Comparison of ENCODE assay signal across 1 cellular context in the genomic region with DNA sequence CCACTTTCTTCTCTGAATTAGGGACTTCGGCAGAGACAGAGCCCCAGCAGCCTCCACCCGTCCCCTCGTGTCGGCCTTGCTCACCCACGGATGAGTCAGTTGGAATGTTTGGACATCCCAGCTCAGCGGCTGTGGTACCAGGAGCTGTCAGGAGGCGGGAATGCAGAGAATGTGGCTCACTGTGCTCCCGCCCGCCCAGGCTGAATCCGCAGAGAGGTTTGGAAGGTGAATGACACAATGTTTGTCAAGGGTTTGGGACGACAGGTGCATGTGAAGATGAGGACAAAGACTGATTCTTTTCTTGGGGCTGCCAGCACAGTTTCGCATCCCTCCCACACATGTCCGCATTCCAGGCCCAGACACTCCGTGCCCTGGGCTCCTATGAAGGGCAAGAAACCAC.
A peak's percentile ranks its signal among the peaks of the same experiment; 100 is the strongest.
TF ChIP-seq lines count a peak whose summit lies in the region.

No MANE protein-coding gene starts in this region.

TF ChIP-seq in HepG2, 621 proteins besides CTCF, POLR2A, EP300 and RAD21 (continued from another document and continues in another):
- TF ChIP-seq, protein P1, sequence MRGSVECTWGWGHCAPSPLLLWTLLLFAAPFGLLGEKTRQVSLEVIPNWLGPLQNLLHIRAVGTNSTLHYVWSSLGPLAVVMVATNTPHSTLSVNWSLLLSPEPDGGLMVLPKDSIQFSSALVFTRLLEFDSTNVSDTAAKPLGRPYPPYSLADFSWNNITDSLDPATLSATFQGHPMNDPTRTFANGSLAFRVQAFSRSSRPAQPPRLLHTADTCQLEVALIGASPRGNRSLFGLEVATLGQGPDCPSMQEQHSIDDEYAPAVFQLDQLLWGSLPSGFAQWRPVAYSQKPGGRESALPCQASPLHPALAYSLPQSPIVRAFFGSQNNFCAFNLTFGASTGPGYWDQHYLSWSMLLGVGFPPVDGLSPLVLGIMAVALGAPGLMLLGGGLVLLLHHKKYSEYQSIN (CRISPR knock-in tag; IDR thresholded peaks at IDR 0.05; ENCODE audit: borderline replicate concordance) = no peak
- TF ChIP-seq, protein P2, sequence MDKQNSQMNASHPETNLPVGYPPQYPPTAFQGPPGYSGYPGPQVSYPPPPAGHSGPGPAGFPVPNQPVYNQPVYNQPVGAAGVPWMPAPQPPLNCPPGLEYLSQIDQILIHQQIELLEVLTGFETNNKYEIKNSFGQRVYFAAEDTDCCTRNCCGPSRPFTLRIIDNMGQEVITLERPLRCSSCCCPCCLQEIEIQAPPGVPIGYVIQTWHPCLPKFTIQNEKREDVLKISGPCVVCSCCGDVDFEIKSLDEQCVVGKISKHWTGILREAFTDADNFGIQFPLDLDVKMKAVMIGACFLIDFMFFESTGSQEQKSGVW (CRISPR knock-in tag; IDR thresholded peaks at IDR 0.05; ENCODE audit: borderline replicate concordance) = no peak
- TF ChIP-seq ZNF556 (CRISPR knock-in tag; IDR thresholded peaks at IDR 0.05; ENCODE audit: borderline replicate concordance) (no peak), FIP1L1 (IDR thresholded peaks at IDR 0.05; ENCODE audit: borderline replicate concordance, insufficient read depth, low read depth, low read length) (no peak), ZNF33A (CRISPR knock-in tag; IDR thresholded peaks at IDR 0.05; ENCODE audit: borderline replicate concordance) (no peak), ZNF563 (CRISPR knock-in tag; IDR thresholded peaks at IDR 0.05) (no peak), HNF4A (CRISPR knock-in tag; IDR thresholded peaks at IDR 0.05) (no peak), REL (CRISPR knock-in tag; conservative IDR thresholded peaks at IDR 0.05) (no peak), AGO2 (optimal IDR thresholded peaks at IDR 0.05; ENCODE audit: low read depth, low read length) (no peak), CC2D1A (CRISPR knock-in tag; IDR thresholded peaks at IDR 0.05) (no peak), ZNF446 (CRISPR knock-in tag; IDR thresholded peaks at IDR 0.05) (no peak), POGZ (CRISPR knock-in tag; IDR thresholded peaks at IDR 0.05) (no peak), KLF6 (CRISPR knock-in tag; IDR thresholded peaks at IDR 0.05) (0 out of 2 replicates have a peak, but pooled peaks have one; percentile 23), SRSF4 (IDR thresholded peaks at IDR 0.05; ENCODE audit: low read depth, low read length, poor library complexity, severe bottlenecking) (no peak), HNRNPL (IDR thresholded peaks at IDR 0.05; ENCODE audit: low read depth, low read length) (0 out of 2 replicates have a peak, but pooled peaks have one; percentile 61), ZNF234 (CRISPR knock-in tag; conservative IDR thresholded peaks at IDR 0.05) (no peak), HMGA1 (CRISPR knock-in tag; conservative IDR thresholded peaks at IDR 0.05) (no peak), HOXA5 (CRISPR knock-in tag; IDR thresholded peaks at IDR 0.05) (no peak), NR2C2 (CRISPR knock-in tag; IDR thresholded peaks at IDR 0.05; ENCODE audit: borderline replicate concordance) (no peak), ZNF577 (CRISPR knock-in tag; IDR thresholded peaks at IDR 0.05; ENCODE audit: borderline replicate concordance, low read depth) (no peak), SMC3 (IDR thresholded peaks at IDR 0.05; ENCODE audit: low read length) (no peak), AKAP8 (CRISPR knock-in tag; IDR thresholded peaks at IDR 0.05) (no peak), SALL1 (CRISPR knock-in tag; IDR thresholded peaks at IDR 0.05) (peak; percentile 80), ZNF441 (CRISPR knock-in tag; IDR thresholded peaks at IDR 0.05; ENCODE audit: borderline replicate concordance) (no peak), BRD4 (CRISPR knock-in tag; IDR thresholded peaks at IDR 0.05) (no peak), SATB2 (CRISPR knock-in tag; IDR thresholded peaks at IDR 0.05) (no peak)
- TF ChIP-seq, protein P3, sequence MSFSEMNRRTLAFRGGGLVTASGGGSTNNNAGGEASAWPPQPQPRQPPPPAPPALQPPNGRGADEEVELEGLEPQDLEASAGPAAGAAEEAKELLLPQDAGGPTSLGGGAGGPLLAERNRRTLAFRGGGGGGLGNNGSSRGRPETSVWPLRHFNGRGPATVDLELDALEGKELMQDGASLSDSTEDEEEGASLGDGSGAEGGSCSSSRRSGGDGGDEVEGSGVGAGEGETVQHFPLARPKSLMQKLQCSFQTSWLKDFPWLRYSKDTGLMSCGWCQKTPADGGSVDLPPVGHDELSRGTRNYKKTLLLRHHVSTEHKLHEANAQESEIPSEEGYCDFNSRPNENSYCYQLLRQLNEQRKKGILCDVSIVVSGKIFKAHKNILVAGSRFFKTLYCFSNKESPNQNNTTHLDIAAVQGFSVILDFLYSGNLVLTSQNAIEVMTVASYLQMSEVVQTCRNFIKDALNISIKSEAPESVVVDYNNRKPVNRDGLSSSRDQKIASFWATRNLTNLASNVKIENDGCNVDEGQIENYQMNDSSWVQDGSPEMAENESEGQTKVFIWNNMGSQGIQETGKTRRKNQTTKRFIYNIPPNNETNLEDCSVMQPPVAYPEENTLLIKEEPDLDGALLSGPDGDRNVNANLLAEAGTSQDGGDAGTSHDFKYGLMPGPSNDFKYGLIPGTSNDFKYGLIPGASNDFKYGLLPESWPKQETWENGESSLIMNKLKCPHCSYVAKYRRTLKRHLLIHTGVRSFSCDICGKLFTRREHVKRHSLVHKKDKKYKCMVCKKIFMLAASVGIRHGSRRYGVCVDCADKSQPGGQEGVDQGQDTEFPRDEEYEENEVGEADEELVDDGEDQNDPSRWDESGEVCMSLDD (CRISPR knock-in tag; IDR thresholded peaks at IDR 0.05; ENCODE audit: borderline replicate concordance) = no peak
- TF ChIP-seq, protein P4, sequence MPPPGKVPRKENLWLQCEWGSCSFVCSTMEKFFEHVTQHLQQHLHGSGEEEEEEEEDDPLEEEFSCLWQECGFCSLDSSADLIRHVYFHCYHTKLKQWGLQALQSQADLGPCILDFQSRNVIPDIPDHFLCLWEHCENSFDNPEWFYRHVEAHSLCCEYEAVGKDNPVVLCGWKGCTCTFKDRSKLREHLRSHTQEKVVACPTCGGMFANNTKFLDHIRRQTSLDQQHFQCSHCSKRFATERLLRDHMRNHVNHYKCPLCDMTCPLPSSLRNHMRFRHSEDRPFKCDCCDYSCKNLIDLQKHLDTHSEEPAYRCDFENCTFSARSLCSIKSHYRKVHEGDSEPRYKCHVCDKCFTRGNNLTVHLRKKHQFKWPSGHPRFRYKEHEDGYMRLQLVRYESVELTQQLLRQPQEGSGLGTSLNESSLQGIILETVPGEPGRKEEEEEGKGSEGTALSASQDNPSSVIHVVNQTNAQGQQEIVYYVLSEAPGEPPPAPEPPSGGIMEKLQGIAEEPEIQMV (CRISPR knock-in tag; IDR thresholded peaks at IDR 0.05; ENCODE audit: low read depth) = no peak
- TF ChIP-seq, protein P5, sequence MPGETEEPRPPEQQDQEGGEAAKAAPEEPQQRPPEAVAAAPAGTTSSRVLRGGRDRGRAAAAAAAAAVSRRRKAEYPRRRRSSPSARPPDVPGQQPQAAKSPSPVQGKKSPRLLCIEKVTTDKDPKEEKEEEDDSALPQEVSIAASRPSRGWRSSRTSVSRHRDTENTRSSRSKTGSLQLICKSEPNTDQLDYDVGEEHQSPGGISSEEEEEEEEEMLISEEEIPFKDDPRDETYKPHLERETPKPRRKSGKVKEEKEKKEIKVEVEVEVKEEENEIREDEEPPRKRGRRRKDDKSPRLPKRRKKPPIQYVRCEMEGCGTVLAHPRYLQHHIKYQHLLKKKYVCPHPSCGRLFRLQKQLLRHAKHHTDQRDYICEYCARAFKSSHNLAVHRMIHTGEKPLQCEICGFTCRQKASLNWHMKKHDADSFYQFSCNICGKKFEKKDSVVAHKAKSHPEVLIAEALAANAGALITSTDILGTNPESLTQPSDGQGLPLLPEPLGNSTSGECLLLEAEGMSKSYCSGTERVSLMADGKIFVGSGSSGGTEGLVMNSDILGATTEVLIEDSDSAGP (CRISPR knock-in tag; IDR thresholded peaks at IDR 0.05; ENCODE audit: borderline replicate concordance) = no peak
- TF ChIP-seq, protein P6, sequence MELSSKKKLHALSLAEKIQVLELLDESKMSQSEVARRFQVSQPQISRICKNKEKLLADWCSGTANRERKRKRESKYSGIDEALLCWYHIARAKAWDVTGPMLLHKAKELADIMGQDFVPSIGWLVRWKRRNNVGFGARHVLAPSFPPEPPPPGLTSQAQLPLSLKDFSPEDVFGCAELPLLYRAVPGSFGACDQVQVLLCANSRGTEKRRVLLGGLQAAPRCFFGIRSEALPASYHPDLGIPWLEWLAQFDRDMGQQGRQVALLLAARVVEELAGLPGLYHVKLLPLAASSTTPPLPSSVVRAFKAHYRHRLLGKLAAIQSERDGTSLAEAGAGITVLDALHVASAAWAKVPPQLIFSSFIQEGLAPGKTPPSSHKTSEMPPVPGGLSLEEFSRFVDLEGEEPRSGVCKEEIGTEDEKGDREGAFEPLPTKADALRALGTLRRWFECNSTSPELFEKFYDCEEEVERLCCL (CRISPR knock-in tag; IDR thresholded peaks at IDR 0.05; ENCODE audit: borderline replicate concordance) = no peak
- TF ChIP-seq, protein P7, sequence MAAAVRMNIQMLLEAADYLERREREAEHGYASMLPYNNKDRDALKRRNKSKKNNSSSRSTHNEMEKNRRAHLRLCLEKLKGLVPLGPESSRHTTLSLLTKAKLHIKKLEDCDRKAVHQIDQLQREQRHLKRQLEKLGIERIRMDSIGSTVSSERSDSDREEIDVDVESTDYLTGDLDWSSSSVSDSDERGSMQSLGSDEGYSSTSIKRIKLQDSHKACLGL (CRISPR knock-in tag; IDR thresholded peaks at IDR 0.05) = no peak
- TF ChIP-seq, protein P8, sequence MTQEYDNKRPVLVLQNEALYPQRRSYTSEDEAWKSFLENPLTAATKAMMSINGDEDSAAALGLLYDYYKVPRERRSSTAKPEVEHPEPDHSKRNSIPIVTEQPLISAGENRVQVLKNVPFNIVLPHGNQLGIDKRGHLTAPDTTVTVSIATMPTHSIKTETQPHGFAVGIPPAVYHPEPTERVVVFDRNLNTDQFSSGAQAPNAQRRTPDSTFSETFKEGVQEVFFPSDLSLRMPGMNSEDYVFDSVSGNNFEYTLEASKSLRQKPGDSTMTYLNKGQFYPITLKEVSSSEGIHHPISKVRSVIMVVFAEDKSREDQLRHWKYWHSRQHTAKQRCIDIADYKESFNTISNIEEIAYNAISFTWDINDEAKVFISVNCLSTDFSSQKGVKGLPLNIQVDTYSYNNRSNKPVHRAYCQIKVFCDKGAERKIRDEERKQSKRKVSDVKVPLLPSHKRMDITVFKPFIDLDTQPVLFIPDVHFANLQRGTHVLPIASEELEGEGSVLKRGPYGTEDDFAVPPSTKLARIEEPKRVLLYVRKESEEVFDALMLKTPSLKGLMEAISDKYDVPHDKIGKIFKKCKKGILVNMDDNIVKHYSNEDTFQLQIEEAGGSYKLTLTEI (CRISPR knock-in tag; conservative IDR thresholded peaks at IDR 0.05) = no peak
- TF ChIP-seq, protein P9, sequence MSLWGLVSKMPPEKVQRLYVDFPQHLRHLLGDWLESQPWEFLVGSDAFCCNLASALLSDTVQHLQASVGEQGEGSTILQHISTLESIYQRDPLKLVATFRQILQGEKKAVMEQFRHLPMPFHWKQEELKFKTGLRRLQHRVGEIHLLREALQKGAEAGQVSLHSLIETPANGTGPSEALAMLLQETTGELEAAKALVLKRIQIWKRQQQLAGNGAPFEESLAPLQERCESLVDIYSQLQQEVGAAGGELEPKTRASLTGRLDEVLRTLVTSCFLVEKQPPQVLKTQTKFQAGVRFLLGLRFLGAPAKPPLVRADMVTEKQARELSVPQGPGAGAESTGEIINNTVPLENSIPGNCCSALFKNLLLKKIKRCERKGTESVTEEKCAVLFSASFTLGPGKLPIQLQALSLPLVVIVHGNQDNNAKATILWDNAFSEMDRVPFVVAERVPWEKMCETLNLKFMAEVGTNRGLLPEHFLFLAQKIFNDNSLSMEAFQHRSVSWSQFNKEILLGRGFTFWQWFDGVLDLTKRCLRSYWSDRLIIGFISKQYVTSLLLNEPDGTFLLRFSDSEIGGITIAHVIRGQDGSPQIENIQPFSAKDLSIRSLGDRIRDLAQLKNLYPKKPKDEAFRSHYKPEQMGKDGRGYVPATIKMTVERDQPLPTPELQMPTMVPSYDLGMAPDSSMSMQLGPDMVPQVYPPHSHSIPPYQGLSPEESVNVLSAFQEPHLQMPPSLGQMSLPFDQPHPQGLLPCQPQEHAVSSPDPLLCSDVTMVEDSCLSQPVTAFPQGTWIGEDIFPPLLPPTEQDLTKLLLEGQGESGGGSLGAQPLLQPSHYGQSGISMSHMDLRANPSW (CRISPR knock-in tag; IDR thresholded peaks at IDR 0.05; ENCODE audit: borderline replicate concordance) = no peak
- TF ChIP-seq, protein P10, sequence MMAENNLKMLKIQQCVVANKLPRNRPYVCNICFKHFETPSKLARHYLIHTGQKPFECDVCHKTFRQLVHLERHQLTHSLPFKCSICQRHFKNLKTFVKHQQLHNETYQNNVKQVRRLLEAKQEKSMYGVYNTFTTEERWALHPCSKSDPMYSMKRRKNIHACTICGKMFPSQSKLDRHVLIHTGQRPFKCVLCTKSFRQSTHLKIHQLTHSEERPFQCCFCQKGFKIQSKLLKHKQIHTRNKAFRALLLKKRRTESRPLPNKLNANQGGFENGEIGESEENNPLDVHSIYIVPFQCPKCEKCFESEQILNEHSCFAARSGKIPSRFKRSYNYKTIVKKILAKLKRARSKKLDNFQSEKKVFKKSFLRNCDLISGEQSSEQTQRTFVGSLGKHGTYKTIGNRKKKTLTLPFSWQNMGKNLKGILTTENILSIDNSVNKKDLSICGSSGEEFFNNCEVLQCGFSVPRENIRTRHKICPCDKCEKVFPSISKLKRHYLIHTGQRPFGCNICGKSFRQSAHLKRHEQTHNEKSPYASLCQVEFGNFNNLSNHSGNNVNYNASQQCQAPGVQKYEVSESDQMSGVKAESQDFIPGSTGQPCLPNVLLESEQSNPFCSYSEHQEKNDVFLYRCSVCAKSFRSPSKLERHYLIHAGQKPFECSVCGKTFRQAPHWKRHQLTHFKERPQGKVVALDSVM (CRISPR knock-in tag; IDR thresholded peaks at IDR 0.05) = no peak
- TF ChIP-seq, protein P11, sequence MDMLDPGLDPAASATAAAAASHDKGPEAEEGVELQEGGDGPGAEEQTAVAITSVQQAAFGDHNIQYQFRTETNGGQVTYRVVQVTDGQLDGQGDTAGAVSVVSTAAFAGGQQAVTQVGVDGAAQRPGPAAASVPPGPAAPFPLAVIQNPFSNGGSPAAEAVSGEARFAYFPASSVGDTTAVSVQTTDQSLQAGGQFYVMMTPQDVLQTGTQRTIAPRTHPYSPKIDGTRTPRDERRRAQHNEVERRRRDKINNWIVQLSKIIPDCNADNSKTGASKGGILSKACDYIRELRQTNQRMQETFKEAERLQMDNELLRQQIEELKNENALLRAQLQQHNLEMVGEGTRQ (IDR thresholded peaks at IDR 0.05; ENCODE audit: low read depth, low read length) = no peak
- TF ChIP-seq, protein P11 (CRISPR knock-in tag; IDR thresholded peaks at IDR 0.05; ENCODE audit: borderline replicate concordance) = no peak
